ENCODE assay signal across 15 cellular contexts in genomic region chr1:194322751-194323150, GRCh38.
DNase-seq lines count a peak whose midpoint lies in the region; ATAC-seq and TF ChIP-seq lines count a peak whose summit lies in the region.
"Had no signal": no experiment of that assay in that cellular context is flagged by ENCODE, and none has a peak within 500 bp of the region (broad histone marks: within the 10 kb centered on the region; RNA-seq: fewer than 3 reads in every experiment).

No MANE protein-coding gene starts in this region.

- CTCF ChIA-PET in SK-N-SH (lab: Yijun Ruan, JAX) = no interaction called here

- H3K9ac ChIP-seq in SK-N-SH = no peak overlapping the region
- H3K9ac ChIP-seq: GM23248 had no signal

- H3K27ac ChIP-seq in SK-N-SH (ENCODE audit: low read depth in 2 of 2, low read length in 1 of 2) = no peak overlapping the region
- H3K27ac ChIP-seq: GM23248 had no signal

- no peaks in the 10 kb centered on the region for H3K27me3 ChIP-seq in SK-N-SH (ENCODE audit: insufficient read depth)

- no peaks in the 10 kb centered on the region for H3K9me2 ChIP-seq in SK-N-SH

- H3K4me3 ChIP-seq in SK-N-SH (ENCODE audit: low read depth in 2 of 2, low read length in 1 of 2) = no peak overlapping the region
- H3K4me3 ChIP-seq: GM23248 had no signal

- TF ChIP-seq RAD21 in SK-N-SH (IDR thresholded peaks at IDR 0.05; ENCODE audit: low read length) = no peak

- H4K20me1 ChIP-seq in SK-N-SH (ENCODE audit: insufficient read depth) = no peaks in the 10 kb centered on the region

- no peaks in the 10 kb centered on the region for H3K79me2 ChIP-seq in SK-N-SH (ENCODE audit: insufficient read depth)

- peak overlapping the region; percentile 45; the same call in 1 of the 2 replicates for H2AFZ ChIP-seq in SK-N-SH (ENCODE audit: low read depth)
- H2AFZ ChIP-seq: GM23248 had no signal

- H3K4me1 ChIP-seq in SK-N-SH (ENCODE audit: control insufficient read depth in 1 of 2, insufficient read depth in 2 of 2, low read depth in 1 of 2, low read length in 1 of 2) = peaks cover 0 to 2% of the 10 kb centered on the region in 2 experiments; a peak in 1 of 4 replicates

- no peaks in the 10 kb centered on the region for H3K9me3 ChIP-seq in SK-N-SH

- H3F3A ChIP-seq in SK-N-SH (replicated peaks; ENCODE audit: insufficient read depth) = no peaks in the 10 kb centered on the region

- no peak for ATAC-seq in GM19452 (IDR thresholded peaks at IDR 0.05; ENCODE audit: unreplicated experiment)

- H3K4me2 ChIP-seq in SK-N-SH = no peak overlapping the region

- DNase-seq in NCI-H69 (lab: John Stamatoyannopoulos, UW) (peak; percentile 13), SK-N-SH (no peak), islet precursor cell (peak; percentile 56)
- no peak for DNase-seq in activated T-cell treated with anti-CD3 and anti-CD28 coated beads, Interleukin-2, amount 50 U/mL, for 48 hours
- no peak for DNase-seq in activated CD8-positive, alpha-beta memory T cell treated with anti-CD3 and anti-CD28 coated beads, Interleukin-2, amount 50 U/mL, for 4 hours
- DNase-seq: C1 segment of cervical spinal cord; Calu3; CD4-positive, alpha-beta memory T cell; COR-L47; DMS153; DND-41; GM23248; H7; HCEC 1CT had no signal

- H3K36me3 ChIP-seq in SK-N-SH (replicated peaks in 1 of 2; ENCODE audit: control insufficient read depth in 1 of 2, insufficient read depth in 2 of 2, low read length in 1 of 2) = no peaks in the 10 kb centered on the region

- no peak for TF ChIP-seq EP300 in SK-N-SH (IDR thresholded peaks at IDR 0.05; ENCODE audit: borderline replicate concordance in 1 of 2, low read depth in 1 of 2, low read length in 1 of 2)

- POLR2A ChIA-PET in SK-N-SH (lab: Yijun Ruan, JAX) = no interaction called here

- no peak for TF ChIP-seq CTCF in SK-N-SH (IDR thresholded peaks at IDR 0.05)

- 29% methylated on average over 4 of the region's 4 CpGs for WGBS in SK-N-SH (ENCODE audit: low lambda C conversion rate)

TF ChIP-seq in SK-N-SH, 30 proteins besides CTCF, POLR2A, EP300 and RAD21:
- TF ChIP-seq USF1 (IDR thresholded peaks at IDR 0.05; ENCODE audit: borderline replicate concordance, low read depth) = no peak
- TF ChIP-seq MAX (IDR thresholded peaks at IDR 0.05; ENCODE audit: low read depth) = no peak
- no peak for TF ChIP-seq USF2 (IDR thresholded peaks at IDR 0.05; ENCODE audit: borderline replicate concordance, low read depth, low read length)
- TF ChIP-seq NFIC (IDR thresholded peaks at IDR 0.05; ENCODE audit: borderline replicate concordance) = no peak
- no peak for TF ChIP-seq SIN3A (IDR thresholded peaks at IDR 0.05; ENCODE audit: borderline replicate concordance, low read depth, low read length)
- no peak for TF ChIP-seq POLR2AphosphoS5 (IDR thresholded peaks at IDR 0.05; ENCODE audit: low read depth, low read length)
- TF ChIP-seq FOSL2 (IDR thresholded peaks at IDR 0.05; ENCODE audit: borderline replicate concordance, low read depth) = no peak
- no peak for TF ChIP-seq REST (IDR thresholded peaks at IDR 0.05; ENCODE audit: low read depth, low read length)
- no peak for TF ChIP-seq SMC3 (IDR thresholded peaks at IDR 0.05; ENCODE audit: low read depth, low read length)
- TF ChIP-seq GABPA (IDR thresholded peaks at IDR 0.05; ENCODE audit: low read depth) = no peak
- TF ChIP-seq ZBTB33 (IDR thresholded peaks at IDR 0.05; ENCODE audit: borderline replicate concordance, low read depth) = no peak
- no peak for TF ChIP-seq IRF3 (IDR thresholded peaks at IDR 0.05; ENCODE audit: low read depth, low read length)
- TF ChIP-seq MXI1 (IDR thresholded peaks at IDR 0.05; ENCODE audit: low read depth, low read length) = no peak
TF ChIP-seq in SK-N-SH: peak in this region for 0.

Comparison
In these comparisons a context has a peak if more than half of its experiments do, and no peak if none do; other contexts are left out.
1. DNase-seq: peak in NCI-H69 (single experiment) and islet precursor cell (single experiment); none in SK-N-SH (single experiment), activated T-cell treated with anti-CD3 and anti-CD28 coated beads, Interleukin-2, amount 50 U/mL, for 48 hours (0 of 2) and activated CD8-positive, alpha-beta memory T cell treated with anti-CD3 and anti-CD28 coated beads, Interleukin-2, amount 50 U/mL, for 4 hours (single experiment).